ENCODE assay signal across 13 cellular contexts in the genomic region with DNA sequence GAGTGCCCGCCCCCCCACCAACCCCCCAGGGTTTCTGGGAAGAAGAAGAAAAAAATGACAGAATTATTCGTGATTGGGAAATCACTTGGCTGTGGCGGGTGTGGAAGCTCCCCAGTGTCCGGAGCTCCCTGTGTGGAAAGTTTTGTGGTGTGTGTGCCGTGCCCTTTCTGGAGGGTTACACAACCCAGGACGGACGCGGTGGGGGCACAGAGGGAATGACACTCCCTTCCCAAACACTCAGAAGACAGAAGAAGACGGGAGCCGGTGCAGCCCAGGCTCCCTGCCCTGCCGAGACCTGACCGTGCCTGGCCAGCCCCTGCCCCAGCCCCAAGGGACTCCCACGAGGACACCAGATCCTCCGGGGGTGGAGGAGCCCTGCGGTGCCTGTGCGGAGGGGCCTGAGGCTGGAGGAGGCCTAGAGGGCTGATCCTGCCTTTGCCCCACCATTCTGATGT. TPM values are rescaled to one million over a fixed set of nuclear protein-coding genes. Genes with fewer than 3 reads are reported as not detected.
DNase-seq lines count a peak whose midpoint lies in the region; ATAC-seq and TF ChIP-seq lines count a peak whose summit lies in the region.
"Had no signal": no experiment of that assay in that cellular context is flagged by ENCODE, and none has a peak within 500 bp of the region (broad histone marks: within the 10 kb centered on the region; RNA-seq: fewer than 3 reads in every experiment).

No MANE protein-coding gene starts in this region.

- H3K9me2 ChIP-seq in GM23248 (ENCODE audit: insufficient read depth) = no peaks in the 10 kb centered on the region

- peaks cover 3% of the 10 kb centered on the region for H3K9me3 ChIP-seq in GM23248 (ENCODE audit: low read depth)
- H3K9me3 ChIP-seq in right atrium auricular region = peaks cover 0 to 10% of the 10 kb centered on the region in 2 donors
- no peaks in the 10 kb centered on the region for H3K9me3 ChIP-seq in smooth muscle cell (replicated peaks; ENCODE audit: low read depth)

- peaks cover 0 to 9% (median 1%) of the 10 kb centered on the region in 4 donors for H3K4me1 Mint-ChIP-seq in naive thymus-derived CD8-positive, alpha-beta T cell
- H3K4me1 Mint-ChIP-seq: activated T-helper 17 cell treated with anti-CD3 and anti-CD28 coated beads, Interleukin-2, amount 50 U/mL, for 72 hours had no signal

- peaks cover 23% of the 10 kb centered on the region for H3K4me1 ChIP-seq in GM23248 (ENCODE audit: insufficient read depth)
- H3K4me1 ChIP-seq in right atrium auricular region = peaks cover 0 to 17% of the 10 kb centered on the region in 2 donors
- H3K4me1 ChIP-seq in smooth muscle cell (ENCODE audit: low read depth) = no peaks in the 10 kb centered on the region
- H3K4me1 ChIP-seq: parathyroid adenoma had no signal

- H3K36me3 Mint-ChIP-seq in naive thymus-derived CD8-positive, alpha-beta T cell = peaks cover 0 to 2% (median 0%) of the 10 kb centered on the region in 3 donors

- H3K9ac ChIP-seq in GM23248 (peak overlapping the region; percentile 67), smooth muscle cell (ENCODE audit: low read depth) (no peak overlapping the region)
- H3K9ac ChIP-seq: parathyroid adenoma had no signal

- ATAC-seq in HG03045 (IDR thresholded peaks at IDR 0.05; ENCODE audit: unreplicated experiment) = no peak
- no peak for ATAC-seq in naive thymus-derived CD8-positive, alpha-beta T cell
- ATAC-seq: activated T-helper 17 cell treated with anti-CD3 and anti-CD28 coated beads, Interleukin-2, amount 50 U/mL, for 72 hours had no signal

- no peaks in the 10 kb centered on the region for H3K27me3 ChIP-seq in GM23248 (replicated peaks; ENCODE audit: insufficient read depth)
- no peaks in the 10 kb centered on the region for H3K27me3 ChIP-seq in right atrium auricular region
- H3K27me3 ChIP-seq in smooth muscle cell (ENCODE audit: low read depth) = no peaks in the 10 kb centered on the region

- POLR2A ChIA-PET in naive thymus-derived CD8-positive, alpha-beta T cell (lab: Charles Lee) = no interaction called here

- in situ Hi-C loops in GM23248 (cut with MboI) = no loop called here

- DNase-seq in GM23248 = peak; percentile 91
- DNase-seq in astrocyte of the hippocampus (ENCODE audit: low read depth, low spot score) = peak; percentile 41
- peak; percentile 93 for DNase-seq in right atrium auricular region (ENCODE audit: low spot score)
- DNase-seq in smooth muscle cell (lab: John Stamatoyannopoulos, UW; ENCODE audit: unreplicated experiment) = peak; percentile 33
- no peak for DNase-seq in NK-92 treated with Interleukin-12 subunit alpha and Interleukin-12 subunit beta, amount 100 ng/mL, for 24 hours (lab: John Stamatoyannopoulos, UW)
- DNase-seq in naive thymus-derived CD8-positive, alpha-beta T cell = no peak
- DNase-seq in NCI-H2081 treated with DMSO at 0.1 percent for 48 hours (lab: John Stamatoyannopoulos, UW) = no peak
- DNase-seq: DND-41, NCI-H1105 treated with DMSO at 0.1 percent for 48 hours, T-helper 2 cell had no signal

- 0 out of 2 replicates have a peak, but pooled peaks cover 6% of the 10 kb centered on the region for H3F3A ChIP-seq in GM23248 (ENCODE audit: insufficient read depth)
- no peaks in the 10 kb centered on the region for H3F3A ChIP-seq in smooth muscle cell (ENCODE audit: low read depth)

- H3K79me2 ChIP-seq in GM23248 (ENCODE audit: insufficient read depth) (no peaks in the 10 kb centered on the region), smooth muscle cell (ENCODE audit: low read depth) (no peaks in the 10 kb centered on the region)
- H3K79me2 ChIP-seq: parathyroid adenoma had no signal

- H3K4me3 Mint-ChIP-seq in naive thymus-derived CD8-positive, alpha-beta T cell = no peak overlapping the region
- H3K4me3 Mint-ChIP-seq: activated T-helper 17 cell treated with anti-CD3 and anti-CD28 coated beads, Interleukin-2, amount 50 U/mL, for 72 hours had no signal

- no peak overlapping the region for H3K27ac Mint-ChIP-seq in naive thymus-derived CD8-positive, alpha-beta T cell
- H3K27ac Mint-ChIP-seq: activated T-helper 17 cell treated with anti-CD3 and anti-CD28 coated beads, Interleukin-2, amount 50 U/mL, for 72 hours had no signal

- H3K4me3 ChIP-seq in GM23248 (peak overlapping the region; percentile 54), right atrium auricular region (no peak overlapping the region), smooth muscle cell (no peak overlapping the region)

- peaks cover 0 to 13% (median 6%) of the 10 kb centered on the region in 9 donors for H3K9me3 Mint-ChIP-seq in naive thymus-derived CD8-positive, alpha-beta T cell

- no peaks in the 10 kb centered on the region for H4K20me1 ChIP-seq in GM23248 (ENCODE audit: insufficient read depth)
- no peaks in the 10 kb centered on the region for H4K20me1 ChIP-seq in smooth muscle cell (ENCODE audit: low read depth)

- H2AFZ ChIP-seq in GM23248 (peak overlapping the region; percentile 65), smooth muscle cell (ENCODE audit: low read depth) (peak overlapping the region; percentile 34)
- H2AFZ ChIP-seq: parathyroid adenoma had no signal

- H3K4me2 ChIP-seq in GM23248 (ENCODE audit: unreplicated experiment) = peak overlapping the region; percentile 92
- H3K4me2 ChIP-seq in smooth muscle cell = peak overlapping the region; percentile 42

- TF ChIP-seq CTCF in right atrium auricular region (IDR thresholded peaks at IDR 0.05) (no peak), smooth muscle cell (IDR thresholded peaks at IDR 0.05; ENCODE audit: borderline replicate concordance, insufficient read depth, poor library complexity, severe bottlenecking) (no peak)

- H3K36me3 ChIP-seq in GM23248 (ENCODE audit: low read depth) = no peaks in the 10 kb centered on the region
- no peaks in the 10 kb centered on the region for H3K36me3 ChIP-seq in right atrium auricular region
- no peaks in the 10 kb centered on the region for H3K36me3 ChIP-seq in smooth muscle cell (ENCODE audit: low read depth)

- H3K27ac ChIP-seq in GM23248 = peak overlapping the region; percentile 72
- peak overlapping the region; percentile 37 to 41 for H3K27ac ChIP-seq in right atrium auricular region
- peak overlapping the region; percentile 50 for H3K27ac ChIP-seq in smooth muscle cell (ENCODE audit: low read depth)
- H3K27ac ChIP-seq: parathyroid adenoma had no signal

- 0 to 1% methylated on average over 13 to 16 of the region's 16 CpGs for WGBS in GM23248 (ENCODE audit: low coverage in 1 of 2, low lambda C conversion rate in 2 of 2, missing lambda C conversion rate in 2 of 2), 2 experiments
- 42% methylated on average over 16 of the region's 16 CpGs for WGBS in smooth muscle cell (ENCODE audit: low lambda C conversion rate)

- H3K27me3 Mint-ChIP-seq in naive thymus-derived CD8-positive, alpha-beta T cell = peaks cover 2 to 13% (median 10%) of the 10 kb centered on the region in 5 donors

RNA-seq across cellular contexts. Expression of a gene that starts 33.0 kb away (rescaled TPM):
- 17.4 and 22.6 TPM in 2 replicates for total RNA-seq in GM23248 (2014; rRNA removed; shearing (Covaris generic))
- 16.3 and 18.7 TPM in 2 replicates for polyA plus RNA-seq in GM23248 (2016; fragmentation: Nextera tagmentation; extraction: Ambion mirVana)
- total RNA-seq in right atrium auricular region = 10 to 100 TPM in 1 of 2 donors, 1 to 10 TPM in 1; 7.5 to 10.5 TPM
- 20.3 and 28.9 TPM in 2 replicates for total RNA-seq in smooth muscle cell
- polyA plus RNA-seq in smooth muscle cell = 25.6 and 27.6 TPM in 2 replicates
- total RNA-seq in naive thymus-derived CD8-positive, alpha-beta T cell = 10 to 100 TPM; 34.3 to 36.9 TPM
- 1 to 10 TPM; 2.9 to 7.7 (median 5.2) TPM for polyA plus RNA-seq in naive thymus-derived CD8-positive, alpha-beta T cell

Comparison
In these comparisons a context has a peak if more than half of its experiments do, and no peak if none do; other contexts are left out.
1. DNase-seq: peak in GM23248 (single experiment), astrocyte of the hippocampus (single experiment), right atrium auricular region (single experiment) and smooth muscle cell (single experiment); none in NK-92 treated with Interleukin-12 subunit alpha and Interleukin-12 subunit beta, amount 100 ng/mL, for 24 hours (single experiment), naive thymus-derived CD8-positive, alpha-beta T cell (0 of 10) and NCI-H2081 treated with DMSO at 0.1 percent for 48 hours (single experiment).
2. Peak in every context shown above with its lines, with median percentiles within 50 percentile points of each other: H3K27ac ChIP-seq.